ENCODE assay signal across 11 cellular contexts in the genomic region with DNA sequence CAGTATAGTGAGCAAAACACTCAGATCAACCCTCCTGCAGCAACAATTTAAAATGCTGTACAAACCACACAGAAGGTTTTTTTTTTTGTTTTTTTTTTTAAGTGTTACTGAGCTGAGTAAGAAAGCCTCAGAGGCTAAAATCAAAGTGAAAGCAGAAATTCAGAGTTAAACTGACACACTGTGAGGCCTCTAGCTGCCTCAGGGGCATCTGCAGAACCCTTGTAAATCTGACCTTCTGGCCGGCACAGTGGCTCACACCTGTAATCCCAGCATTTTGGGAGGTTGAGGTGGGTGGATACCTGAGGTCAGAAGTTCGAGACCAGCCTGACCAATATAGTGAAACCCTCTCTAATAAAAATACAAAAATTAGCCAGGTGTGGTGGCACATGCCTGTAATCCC. TPM values are rescaled to one million over a fixed set of nuclear protein-coding genes. Genes with fewer than 3 reads are reported as not detected.
DNase-seq lines count a peak whose midpoint lies in the region; ATAC-seq lines count a peak whose summit lies in the region.
"Had no signal": no experiment of that assay in that cellular context is flagged by ENCODE, and none has a peak within 500 bp of the region (broad histone marks: within the 10 kb centered on the region; RNA-seq: fewer than 3 reads in every experiment).

No MANE protein-coding gene starts in this region.

- H3K27ac ChIP-seq in GM23248 = no peak overlapping the region

- no peaks in the 10 kb centered on the region for H3F3A ChIP-seq in GM23248 (ENCODE audit: insufficient read depth)

- peak; percentile 77 to 98 for ATAC-seq in activated naive CD4-positive, alpha-beta T cell treated with anti-CD3 and anti-CD28 coated beads, Interleukin-2, amount 50 U/mL, for 72 hours
- peak; percentile 92 for ATAC-seq in stimulated activated effector memory CD8-positive, alpha-beta T cell treated with anti-CD3 and anti-CD28 coated beads, Interleukin-12 subunit alpha, Interleukin-12 subunit beta, amount 100 ng/mL, for 72 hours
- ATAC-seq: esophagus mucosa had no signal

- peak overlapping the region; percentile 14 for H3K4me3 Mint-ChIP-seq in stimulated activated effector memory CD8-positive, alpha-beta T cell treated with anti-CD3 and anti-CD28 coated beads, Interleukin-12 subunit alpha, Interleukin-12 subunit beta, amount 100 ng/mL, for 72 hours
- H3K4me3 Mint-ChIP-seq: nephron progenitor cell had no signal

- H3K4me2 ChIP-seq in GM23248 (ENCODE audit: unreplicated experiment) = no peak overlapping the region

- H3K9me3 ChIP-seq in GM23248 (ENCODE audit: low read depth) = no peaks in the 10 kb centered on the region

- H3K9ac ChIP-seq in GM23248 = no peak overlapping the region

- H2AFZ ChIP-seq in GM23248 = 0 out of 2 replicates have a peak overlapping the region, but pooled peaks have one; percentile 45

- H3K36me3 ChIP-seq in GM23248 (ENCODE audit: low read depth) (no peaks in the 10 kb centered on the region), H7 (replicated peaks; ENCODE audit: control insufficient read depth, insufficient read depth, low read length) (no peaks in the 10 kb centered on the region)

- H3K27me3 ChIP-seq in GM23248 (replicated peaks; ENCODE audit: insufficient read depth) = no peaks in the 10 kb centered on the region
- H3K27me3 ChIP-seq in H7 (ENCODE audit: control insufficient read depth, insufficient read depth, low read length) = no peaks in the 10 kb centered on the region; the same call in 1 of the 2 replicates

- peak overlapping the region in 1 of 2 donors; percentile 33 for H3K27ac Mint-ChIP-seq in activated naive CD4-positive, alpha-beta T cell treated with anti-CD3 and anti-CD28 coated beads, Interleukin-2, amount 50 U/mL, for 72 hours
- no peak overlapping the region for H3K27ac Mint-ChIP-seq in stimulated activated effector memory CD8-positive, alpha-beta T cell treated with anti-CD3 and anti-CD28 coated beads, Interleukin-12 subunit alpha, Interleukin-12 subunit beta, amount 100 ng/mL, for 72 hours

- H3K9me3 Mint-ChIP-seq in activated naive CD4-positive, alpha-beta T cell treated with anti-CD3 and anti-CD28 coated beads, Interleukin-2, amount 50 U/mL, for 72 hours = no peaks in the 10 kb centered on the region
- no peaks in the 10 kb centered on the region for H3K9me3 Mint-ChIP-seq in stimulated activated effector memory CD8-positive, alpha-beta T cell treated with anti-CD3 and anti-CD28 coated beads, Interleukin-12 subunit alpha, Interleukin-12 subunit beta, amount 100 ng/mL, for 72 hours

- no peaks in the 10 kb centered on the region for H3K36me3 Mint-ChIP-seq in activated naive CD4-positive, alpha-beta T cell treated with anti-CD3 and anti-CD28 coated beads, Interleukin-2, amount 50 U/mL, for 72 hours
- H3K36me3 Mint-ChIP-seq in stimulated activated effector memory CD8-positive, alpha-beta T cell treated with anti-CD3 and anti-CD28 coated beads, Interleukin-12 subunit alpha, Interleukin-12 subunit beta, amount 100 ng/mL, for 72 hours = no peaks in the 10 kb centered on the region

- no peak for DNase-seq in activated naive CD4-positive, alpha-beta T cell treated with anti-CD3 and anti-CD28 coated beads, Interleukin-2, amount 50 U/mL, for 72 hours (ENCODE audit: low spot score in 2 of 2)
- no peak for DNase-seq in activated naive CD4-positive, alpha-beta T cell treated with anti-CD3 and anti-CD28 coated beads, Interleukin-2, amount 50 U/mL, for 16 hours
- no peak for DNase-seq in GM23248
- DNase-seq in RPMI7951 (ENCODE audit: low read depth) = peak; percentile 65
- peak in 1 of 2 donors; percentile 55 for DNase-seq in stimulated activated effector memory CD8-positive, alpha-beta T cell treated with anti-CD3 and anti-CD28 coated beads, Interleukin-12 subunit alpha, Interleukin-12 subunit beta, amount 100 ng/mL, for 72 hours (ENCODE audit: low spot score in 2 of 2)
- no peak for DNase-seq in dedifferentiated amniotic fluid mesenchymal stem cell (ENCODE audit: extremely low spot score)
- DNase-seq in H7 = no peak
- no peak for DNase-seq in retina
- DNase-seq: NCI-H2107, nephron progenitor cell had no signal

- H3K79me2 ChIP-seq in GM23248 (ENCODE audit: insufficient read depth) = no peaks in the 10 kb centered on the region

- no peaks in the 10 kb centered on the region for H3K9me2 ChIP-seq in GM23248 (ENCODE audit: insufficient read depth)

- H3K4me1 Mint-ChIP-seq in stimulated activated effector memory CD8-positive, alpha-beta T cell treated with anti-CD3 and anti-CD28 coated beads, Interleukin-12 subunit alpha, Interleukin-12 subunit beta, amount 100 ng/mL, for 72 hours = no peaks in the 10 kb centered on the region

- H4K20me1 ChIP-seq in GM23248 (ENCODE audit: insufficient read depth) = no peaks in the 10 kb centered on the region

- H3K4me3 ChIP-seq in GM23248 = no peak overlapping the region
- H3K4me3 ChIP-seq in H7 (ENCODE audit: insufficient read depth, low read depth, low read length) = no peak overlapping the region

- in situ Hi-C loops in GM23248 (cut with MboI) = loop anchor here (25.0 kb wide), 1 partner anchor 1761 kb away; no protein-coding TSS in a partner anchor

- H3K4me1 ChIP-seq in GM23248 (ENCODE audit: insufficient read depth) = no peaks in the 10 kb centered on the region

- whole genome bisulfite sequencing in GM23248 (ENCODE audit: low coverage in 1 of 2, low lambda C conversion rate in 2 of 2, missing lambda C conversion rate in 2 of 2), 2 experiments = 59 to 92% methylated on average over 2 of the region's 2 CpGs

RNA-seq across cellular contexts. Expression of gene GNA12, which starts 7.4 kb away (rescaled TPM):
- 10 to 100 TPM; 16.7 to 19.8 TPM for total RNA-seq in activated naive CD4-positive, alpha-beta T cell treated with anti-CD3 and anti-CD28 coated beads, Interleukin-2, amount 50 U/mL, for 72 hours
- total RNA-seq in GM23248 (2014; rRNA removed; shearing (Covaris generic)) = 13.8 and 24.3 TPM in 2 replicates
- polyA plus RNA-seq in GM23248 (2016; fragmentation: Nextera tagmentation; extraction: Ambion mirVana) = 11.2 and 11.5 TPM in 2 replicates
- 17.8 and 20.8 TPM in 2 replicates for total RNA-seq in RPMI7951 (2014; rRNA removed; shearing (Covaris generic))
- total RNA-seq in H7 (2014; rRNA removed; shearing (Covaris generic)) = 23.3 and 44.4 TPM in 2 replicates
